Comparison of ENCODE assay signal across 1 cellular context in the genomic region with DNA sequence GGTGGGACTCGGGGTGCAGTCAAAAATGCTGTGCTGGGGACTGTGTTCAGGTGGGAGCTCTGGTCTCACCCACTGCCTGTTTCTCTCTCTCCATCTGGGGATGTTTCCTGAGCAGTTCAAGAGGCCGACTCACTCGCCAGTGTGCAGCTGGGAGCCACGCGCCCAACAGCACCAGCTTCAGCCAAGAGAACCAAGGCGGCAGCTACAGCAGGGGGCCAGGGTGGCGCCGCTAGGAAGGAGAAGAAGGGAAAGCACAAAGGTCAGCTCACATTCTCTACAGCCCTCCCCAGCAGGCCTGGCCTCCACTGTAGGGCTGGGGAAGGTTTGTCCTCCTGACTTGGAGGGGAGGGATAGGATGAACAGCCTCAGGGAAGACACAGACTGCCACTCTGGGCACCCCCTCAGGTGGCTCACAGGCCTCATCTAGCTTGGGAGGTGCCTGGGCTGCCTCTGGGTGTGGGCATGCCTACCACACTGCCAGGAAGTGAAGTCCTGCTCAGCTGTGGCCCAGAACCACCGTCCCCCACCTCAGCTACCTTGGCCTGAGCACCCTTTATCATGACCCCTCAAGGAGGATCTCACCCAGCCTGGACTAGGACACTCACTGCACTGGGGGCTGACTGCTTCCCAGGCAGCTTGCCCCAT.
TF ChIP-seq lines count a peak whose summit lies in the region.

No MANE protein-coding gene starts in this region.

TF ChIP-seq in IMR-90, 13 proteins besides CTCF, POLR2A, EP300 and RAD21:
- TF ChIP-seq MAFK (IDR thresholded peaks at IDR 0.05; ENCODE audit: low read depth, low read length): no peak
- no peak for TF ChIP-seq SMC3 (IDR thresholded peaks at IDR 0.05; ENCODE audit: low read depth, low read length)
- TF ChIP-seq NFE2L2 (IDR thresholded peaks at IDR 0.05; ENCODE audit: low read depth, low read length): no peak
- TF ChIP-seq, protein P1, sequence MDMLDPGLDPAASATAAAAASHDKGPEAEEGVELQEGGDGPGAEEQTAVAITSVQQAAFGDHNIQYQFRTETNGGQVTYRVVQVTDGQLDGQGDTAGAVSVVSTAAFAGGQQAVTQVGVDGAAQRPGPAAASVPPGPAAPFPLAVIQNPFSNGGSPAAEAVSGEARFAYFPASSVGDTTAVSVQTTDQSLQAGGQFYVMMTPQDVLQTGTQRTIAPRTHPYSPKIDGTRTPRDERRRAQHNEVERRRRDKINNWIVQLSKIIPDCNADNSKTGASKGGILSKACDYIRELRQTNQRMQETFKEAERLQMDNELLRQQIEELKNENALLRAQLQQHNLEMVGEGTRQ (IDR thresholded peaks at IDR 0.05; ENCODE audit: low read depth, low read length): no peak
- TF ChIP-seq RCOR1 (IDR thresholded peaks at IDR 0.05; ENCODE audit: insufficient replicate concordance, low read length): no peak
